9 cellular contexts compared by ENCODE assay signal in the genomic region with DNA sequence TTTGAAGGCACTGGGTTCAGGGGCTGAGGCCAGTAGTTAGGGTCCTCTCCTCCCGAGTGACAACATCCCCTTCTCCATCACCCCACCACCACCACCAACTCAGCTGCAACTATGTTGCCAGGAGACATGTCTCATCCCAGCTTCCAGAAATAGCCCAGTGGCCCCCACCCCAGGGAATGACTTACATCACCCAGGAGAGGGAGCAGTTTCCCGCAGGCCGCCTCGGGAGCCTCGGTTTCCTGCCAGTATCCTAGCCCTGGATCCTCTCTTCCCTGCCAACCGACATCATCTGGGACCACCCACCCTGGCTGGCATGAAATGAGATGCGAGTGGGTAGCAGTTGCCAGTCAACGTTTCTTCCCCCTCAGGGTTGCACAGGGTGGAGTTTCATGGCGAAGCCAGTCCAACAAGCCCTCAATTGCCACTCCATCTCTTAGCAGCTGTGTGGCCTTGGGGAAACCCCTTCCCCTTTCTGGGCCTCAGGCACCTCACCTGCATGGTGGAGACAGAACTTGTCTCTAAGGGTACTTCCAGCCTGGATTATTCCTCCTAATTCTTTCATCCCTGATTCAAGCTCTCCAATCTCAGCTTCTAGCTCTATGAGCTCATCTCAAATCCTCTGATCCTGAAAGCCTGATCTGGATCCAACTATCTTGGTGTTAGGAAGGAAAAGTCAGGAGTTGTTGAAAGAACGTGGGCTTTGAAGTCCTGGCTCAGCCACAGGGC. TPM values are rescaled to one million over a fixed set of nuclear protein-coding genes. Genes with fewer than 3 reads are reported as not detected.
DNase-seq lines count a peak whose midpoint lies in the region; ATAC-seq lines count a peak whose summit lies in the region.
"Had no signal": no experiment of that assay in that cellular context is flagged by ENCODE, and none has a peak within 500 bp of the region (broad histone marks: within the 10 kb centered on the region; RNA-seq: fewer than 3 reads in every experiment).

No MANE protein-coding gene starts in this region.

- no peaks in the 10 kb centered on the region for H3K9me3 Mint-ChIP-seq in activated T-helper 1 cell treated with anti-CD3 and anti-CD28 coated beads, Interleukin-12 subunit alpha, Interleukin-12 subunit beta, Interleukin-2, Interleukin-4 antibody, amounts not matched to agents 30 ng/mL and 10 ng/mL and 1 ng/mL, durations not matched to agents 14 hours and 24 hours and 36 hours
- H3K9me3 Mint-ChIP-seq: memory B cell had no signal

- H3K36me3 ChIP-seq in BLaER1 treated with 17β-estradiol and CSF1 and Interleukin-3, amounts not matched to agents 10 nM and 100 nM: peaks cover 22 to 38% (median 29%) of the 10 kb centered on the region in 11 experiments; a peak in 21 of 22 replicates
- H3K36me3 ChIP-seq in HUES48 (ENCODE audit: control insufficient read depth, insufficient read depth, low read length): peaks cover 17% of the 10 kb centered on the region

- H3K9ac ChIP-seq in BLaER1 treated with 17β-estradiol and CSF1 and Interleukin-3, amounts not matched to agents 10 nM and 100 nM: peak overlapping the region in 8 of 11 experiments; percentile 3 to 95 (median 43); a peak in 11 of 22 replicates
- H3K9ac ChIP-seq in HUES48 (ENCODE audit: low read depth, low read length): no peak overlapping the region

- H3K4me1 Mint-ChIP-seq in activated T-helper 1 cell treated with anti-CD3 and anti-CD28 coated beads, Interleukin-12 subunit alpha, Interleukin-12 subunit beta, Interleukin-2, Interleukin-4 antibody, amounts not matched to agents 30 ng/mL and 10 ng/mL and 1 ng/mL, durations not matched to agents 14 hours and 24 hours and 36 hours (ENCODE audit: low read depth): peaks cover 34% of the 10 kb centered on the region

- peak overlapping the region; percentile 8 for H3K4me3 Mint-ChIP-seq in activated T-helper 1 cell treated with anti-CD3 and anti-CD28 coated beads, Interleukin-12 subunit alpha, Interleukin-12 subunit beta, Interleukin-2, Interleukin-4 antibody, amounts not matched to agents 30 ng/mL and 10 ng/mL and 1 ng/mL, durations not matched to agents 14 hours and 24 hours and 36 hours
- H3K4me3 Mint-ChIP-seq: memory B cell had no signal

- peaks cover 3% of the 10 kb centered on the region for H3K36me3 Mint-ChIP-seq in activated T-helper 1 cell treated with anti-CD3 and anti-CD28 coated beads, Interleukin-12 subunit alpha, Interleukin-12 subunit beta, Interleukin-2, Interleukin-4 antibody, amounts not matched to agents 30 ng/mL and 10 ng/mL and 1 ng/mL, durations not matched to agents 14 hours and 24 hours and 36 hours (ENCODE audit: low read depth)
- H3K36me3 Mint-ChIP-seq: memory B cell had no signal

- peak overlapping the region; percentile 89 to 100 (median 97) for H3K4me2 ChIP-seq in BLaER1 treated with 17β-estradiol and CSF1 and Interleukin-3, amounts not matched to agents 10 nM and 100 nM

- no peaks in the 10 kb centered on the region for H3K9me3 ChIP-seq in BLaER1 treated with 17β-estradiol and CSF1 and Interleukin-3, amounts not matched to agents 10 nM and 100 nM (replicated peaks in 1 of 11)
- H3K9me3 ChIP-seq in HUES48 (ENCODE audit: control insufficient read depth, insufficient read depth, low read length): no peaks in the 10 kb centered on the region

- intact Hi-C loops in activated T-helper 1 cell treated with anti-CD3 and anti-CD28 coated beads, Interleukin-12 subunit alpha, Interleukin-12 subunit beta, Interleukin-2, Interleukin-4 antibody, amounts not matched to agents 30 ng/mL and 10 ng/mL and 1 ng/mL, durations not matched to agents 14 hours and 24 hours and 36 hours (cut with micrococcal nuclease): loop anchor here (10.0 kb wide), 1 partner anchor 982 kb away; a partner anchor contains a TSS
- intact Hi-C loops in head of caudate nucleus (cut with DNase I): loop anchor here (10.0 kb wide), 1 partner anchor 78 kb away; a partner anchor contains a TSS

- H3K4me3 ChIP-seq in BLaER1 treated with 17β-estradiol and CSF1 and Interleukin-3, amounts not matched to agents 10 nM and 100 nM: no peak overlapping the region
- no peak overlapping the region for H3K4me3 ChIP-seq in HUES48 (ENCODE audit: low read depth, low read length)

- ATAC-seq in HG02588 (IDR thresholded peaks at IDR 0.05; ENCODE audit: unreplicated experiment) (no peak), GM18498 (IDR thresholded peaks at IDR 0.05; ENCODE audit: unreplicated experiment) (no peak), GM19467 (IDR thresholded peaks at IDR 0.05; ENCODE audit: unreplicated experiment) (no peak)

- no peak for DNase-seq in activated T-helper 1 cell treated with anti-CD3 and anti-CD28 coated beads, Interleukin-12 subunit alpha, Interleukin-12 subunit beta, Interleukin-2, Interleukin-4 antibody, amounts not matched to agents 30 ng/mL and 10 ng/mL and 1 ng/mL, durations not matched to agents 14 hours and 24 hours and 36 hours (ENCODE audit: low spot score)
- DNase-seq in head of caudate nucleus: peak; percentile 81 to 98 (median 90)
- peak; percentile 85 for DNase-seq in pons (ENCODE audit: low spot score)

- peaks cover 19 to 55% (median 43%) of the 10 kb centered on the region in 11 experiments; a peak in 21 of 22 replicates for H4K20me1 ChIP-seq in BLaER1 treated with 17β-estradiol and CSF1 and Interleukin-3, amounts not matched to agents 10 nM and 100 nM

- H3K27ac ChIP-seq in BLaER1 treated with 17β-estradiol and CSF1 and Interleukin-3, amounts not matched to agents 10 nM and 100 nM: peak overlapping the region in 8 of 11 experiments; percentile 29 to 94 (median 90); a peak in 11 of 22 replicates
- H3K27ac ChIP-seq in HUES48 (ENCODE audit: low read depth, low read length): peak overlapping the region; percentile 23

- peaks cover 51 to 69% (median 59%) of the 10 kb centered on the region in 10 experiments for H3K4me1 ChIP-seq in BLaER1 treated with 17β-estradiol and CSF1 and Interleukin-3, amounts not matched to agents 10 nM and 100 nM
- peaks cover 11% of the 10 kb centered on the region for H3K4me1 ChIP-seq in HUES48 (ENCODE audit: control insufficient read depth, insufficient read depth, low read length)

- H3K27me3 Mint-ChIP-seq in activated T-helper 1 cell treated with anti-CD3 and anti-CD28 coated beads, Interleukin-12 subunit alpha, Interleukin-12 subunit beta, Interleukin-2, Interleukin-4 antibody, amounts not matched to agents 30 ng/mL and 10 ng/mL and 1 ng/mL, durations not matched to agents 14 hours and 24 hours and 36 hours (ENCODE audit: insufficient read depth): no peaks in the 10 kb centered on the region
- H3K27me3 Mint-ChIP-seq: memory B cell had no signal

- peak overlapping the region; percentile 40 for H3K27ac Mint-ChIP-seq in activated T-helper 1 cell treated with anti-CD3 and anti-CD28 coated beads, Interleukin-12 subunit alpha, Interleukin-12 subunit beta, Interleukin-2, Interleukin-4 antibody, amounts not matched to agents 30 ng/mL and 10 ng/mL and 1 ng/mL, durations not matched to agents 14 hours and 24 hours and 36 hours
- H3K27ac Mint-ChIP-seq: memory B cell had no signal

- no peaks in the 10 kb centered on the region for H3K27me3 ChIP-seq in BLaER1 treated with 17β-estradiol and CSF1 and Interleukin-3, amounts not matched to agents 10 nM and 100 nM
- no peaks in the 10 kb centered on the region for H3K27me3 ChIP-seq in HUES48 (ENCODE audit: control insufficient read depth, insufficient read depth, low read length)

RNA-seq across cellular contexts. Expression of a gene that starts 3.9 kb away (rescaled TPM):
- 56.6 and 57.2 TPM in 2 replicates for total RNA-seq in activated T-helper 1 cell treated with anti-CD3 and anti-CD28 coated beads, Interleukin-12 subunit alpha, Interleukin-12 subunit beta, Interleukin-2, Interleukin-4 antibody, amounts not matched to agents 30 ng/mL and 10 ng/mL and 1 ng/mL, durations not matched to agents 14 hours and 24 hours and 36 hours

RNA-seq across cellular contexts. Expression of a gene that starts 8.6 kb away (rescaled TPM):
- 71.9 and 78.4 TPM in 2 replicates for total RNA-seq in activated T-helper 1 cell treated with anti-CD3 and anti-CD28 coated beads, Interleukin-12 subunit alpha, Interleukin-12 subunit beta, Interleukin-2, Interleukin-4 antibody, amounts not matched to agents 30 ng/mL and 10 ng/mL and 1 ng/mL, durations not matched to agents 14 hours and 24 hours and 36 hours

RNA-seq across cellular contexts. Expression of a gene that starts 22.7 kb away (rescaled TPM):
- total RNA-seq in activated T-helper 1 cell treated with anti-CD3 and anti-CD28 coated beads, Interleukin-12 subunit alpha, Interleukin-12 subunit beta, Interleukin-2, Interleukin-4 antibody, amounts not matched to agents 30 ng/mL and 10 ng/mL and 1 ng/mL, durations not matched to agents 14 hours and 24 hours and 36 hours: 66.9 and 68.0 TPM in 2 replicates

RNA-seq across cellular contexts. Expression of a gene that starts 26.2 kb away (rescaled TPM):
- total RNA-seq in activated T-helper 1 cell treated with anti-CD3 and anti-CD28 coated beads, Interleukin-12 subunit alpha, Interleukin-12 subunit beta, Interleukin-2, Interleukin-4 antibody, amounts not matched to agents 30 ng/mL and 10 ng/mL and 1 ng/mL, durations not matched to agents 14 hours and 24 hours and 36 hours: 18.4 and 18.5 TPM in 2 replicates

RNA-seq across cellular contexts. Expression of a gene that starts 28.8 kb away (rescaled TPM):
- total RNA-seq in activated T-helper 1 cell treated with anti-CD3 and anti-CD28 coated beads, Interleukin-12 subunit alpha, Interleukin-12 subunit beta, Interleukin-2, Interleukin-4 antibody, amounts not matched to agents 30 ng/mL and 10 ng/mL and 1 ng/mL, durations not matched to agents 14 hours and 24 hours and 36 hours: 36.9 and 37.9 TPM in 2 replicates
